Comparison of ENCODE assay signal across 13 cellular contexts in genomic region chr13:33637978-33638743, GRCh38.
DNase-seq lines count a peak whose midpoint lies in the region; ATAC-seq and TF ChIP-seq lines count a peak whose summit lies in the region.
"Had no signal": no experiment of that assay in that cellular context is flagged by ENCODE, and none has a peak within 500 bp of the region (broad histone marks: within the 10 kb centered on the region; RNA-seq: fewer than 3 reads in every experiment).

No MANE protein-coding gene starts in this region.

- H3K4me3 Mint-ChIP-seq in activated CD4-positive, alpha-beta T cell treated with anti-CD3 and anti-CD28 coated beads for 36 hours, result no peak overlapping the region
- no peak overlapping the region for H3K4me3 Mint-ChIP-seq in activated CD4-positive, alpha-beta T cell treated with anti-CD3 and anti-CD28 coated beads, Interleukin-2, amount 10 ng/mL, durations not matched to agents 7 days and 5 days
- H3K4me3 Mint-ChIP-seq: effector memory CD8-positive, alpha-beta T cell had no signal

- POLR2A ChIA-PET in activated CD4-positive, alpha-beta T cell treated with anti-CD3 and anti-CD28 coated beads for 36 hours (lab: Charles Lee), result no interaction called here
- POLR2A ChIA-PET in activated CD4-positive, alpha-beta T cell treated with anti-CD3 and anti-CD28 coated beads, Interleukin-2, amount 10 ng/mL, durations not matched to agents 7 days and 5 days (lab: Charles Lee), result no interaction called here

- H3K9me3 Mint-ChIP-seq in activated CD4-positive, alpha-beta T cell treated with anti-CD3 and anti-CD28 coated beads for 36 hours (ENCODE audit: low read depth), result no peaks in the 10 kb centered on the region
- peaks cover 3% of the 10 kb centered on the region for H3K9me3 Mint-ChIP-seq in activated CD4-positive, alpha-beta T cell treated with anti-CD3 and anti-CD28 coated beads, Interleukin-2, amount 10 ng/mL, durations not matched to agents 7 days and 5 days
- H3K9me3 Mint-ChIP-seq: effector memory CD8-positive, alpha-beta T cell had no signal

- intact Hi-C loops in activated CD4-positive, alpha-beta T cell treated with anti-CD3 and anti-CD28 coated beads for 36 hours (cut with DNase I, micrococcal nuclease), result loop anchor here (2.0 to 5.0 kb wide), 3 partner anchors 95 to 1323 kb away; partner anchors contain the start of genes BRCA2 (in 1 of the 2), NBEA (in 1 of the 2) and ZAR1L (in 1 of the 2)
- intact Hi-C loops in stomach (cut with DNase I; ENCODE audit: low total_unique reads), result no loop called here

- peak overlapping the region; percentile 64 for H3K27ac Mint-ChIP-seq in activated CD4-positive, alpha-beta T cell treated with anti-CD3 and anti-CD28 coated beads for 36 hours
- H3K27ac Mint-ChIP-seq in activated CD4-positive, alpha-beta T cell treated with anti-CD3 and anti-CD28 coated beads, Interleukin-2, amount 10 ng/mL, durations not matched to agents 7 days and 5 days, result no peak overlapping the region
- H3K27ac Mint-ChIP-seq: effector memory CD8-positive, alpha-beta T cell had no signal

- H3K4me1 ChIP-seq in RWPE2 (ENCODE audit: insufficient read depth, poor library complexity, severe bottlenecking) (peaks cover 55% of the 10 kb centered on the region), stomach (peaks cover 10 to 24% (median 14%) of the 10 kb centered on the region in 4 donors)

- CTCF ChIA-PET in activated CD4-positive, alpha-beta T cell treated with anti-CD3 and anti-CD28 coated beads for 36 hours (lab: Charles Lee), result interaction anchor here (1.3 to 1.7 kb wide), 2 partner anchors 10 to 40 kb away, joined by 5 read pairs; no protein-coding TSS in a partner anchor
- CTCF ChIA-PET in activated CD4-positive, alpha-beta T cell treated with anti-CD3 and anti-CD28 coated beads, Interleukin-2, amount 10 ng/mL, durations not matched to agents 7 days and 5 days (lab: Charles Lee), result interaction anchor here (1.6 kb wide), 1 partner anchor 19 kb away, joined by 3 read pairs; no protein-coding TSS in a partner anchor

- peak overlapping the region; percentile 92 for H3K27ac ChIP-seq in RWPE2 (ENCODE audit: poor library complexity, severe bottlenecking)
- peak overlapping the region in 4 of 5 donors; percentile 35 to 79 (median 62) for H3K27ac ChIP-seq in stomach
- H3K27ac ChIP-seq: 22Rv1 had no signal

- no peaks in the 10 kb centered on the region for H3K27me3 ChIP-seq in RWPE2 (ENCODE audit: insufficient read depth, poor library complexity, severe bottlenecking)
- H3K27me3 ChIP-seq in stomach, result no peaks in the 10 kb centered on the region

- peaks cover 3% of the 10 kb centered on the region for H3K27me3 Mint-ChIP-seq in activated CD4-positive, alpha-beta T cell treated with anti-CD3 and anti-CD28 coated beads for 36 hours
- H3K27me3 Mint-ChIP-seq in activated CD4-positive, alpha-beta T cell treated with anti-CD3 and anti-CD28 coated beads, Interleukin-2, amount 10 ng/mL, durations not matched to agents 7 days and 5 days, result peaks cover 1% of the 10 kb centered on the region
- H3K27me3 Mint-ChIP-seq: effector memory CD8-positive, alpha-beta T cell had no signal

- TF ChIP-seq EP300 in stomach (IDR thresholded peaks at IDR 0.05), result no peak

- no peak for TF ChIP-seq POLR2A in stomach (IDR thresholded peaks at IDR 0.05)

- H3K9me3 ChIP-seq in RWPE2 (ENCODE audit: severe bottlenecking) (no peaks in the 10 kb centered on the region), stomach (no peaks in the 10 kb centered on the region)

- 68 to 92% (median 86%) methylated on average over 3 of the region's 3 CpGs for WGBS in stomach, 5 donors

- no peaks in the 10 kb centered on the region for H3K36me3 Mint-ChIP-seq in activated CD4-positive, alpha-beta T cell treated with anti-CD3 and anti-CD28 coated beads for 36 hours (ENCODE audit: low read depth)
- H3K36me3 Mint-ChIP-seq in activated CD4-positive, alpha-beta T cell treated with anti-CD3 and anti-CD28 coated beads, Interleukin-2, amount 10 ng/mL, durations not matched to agents 7 days and 5 days (ENCODE audit: low read depth), result no peaks in the 10 kb centered on the region

- H3K4me3 ChIP-seq in RWPE2 (ENCODE audit: severe bottlenecking) (no peak overlapping the region), fibroblast of pulmonary artery (replicated peaks; ENCODE audit: low read depth, low read length) (no peak overlapping the region), stomach (no peak overlapping the region)

- H3K4me1 Mint-ChIP-seq in activated CD4-positive, alpha-beta T cell treated with anti-CD3 and anti-CD28 coated beads for 36 hours, result peaks cover 46% of the 10 kb centered on the region
- H3K4me1 Mint-ChIP-seq in activated CD4-positive, alpha-beta T cell treated with anti-CD3 and anti-CD28 coated beads, Interleukin-2, amount 10 ng/mL, durations not matched to agents 7 days and 5 days, result peaks cover 5% of the 10 kb centered on the region

- TF ChIP-seq CTCF in RWPE2 (IDR thresholded peaks at IDR 0.05; ENCODE audit: poor library complexity, severe bottlenecking) (no peak), fibroblast of pulmonary artery (IDR thresholded peaks at IDR 0.05; ENCODE audit: low read length, missing control alignments) (no peak), stomach (IDR thresholded peaks at IDR 0.05) (no peak)

- ATAC-seq in activated CD4-positive, alpha-beta T cell treated with anti-CD3 and anti-CD28 coated beads for 36 hours, result peak; percentile 19
- ATAC-seq in RWPE2 (ENCODE audit: low read depth) (peak; percentile 28; the same call in 2 of the 3 replicates), HG03280 (IDR thresholded peaks at IDR 0.05; ENCODE audit: unreplicated experiment) (no peak), GM21390 (IDR thresholded peaks at IDR 0.05; ENCODE audit: unreplicated experiment) (no peak)
- ATAC-seq: effector memory CD8-positive, alpha-beta T cell; Panc1 had no signal

- H3K36me3 ChIP-seq in RWPE2 (ENCODE audit: low read depth) (no peaks in the 10 kb centered on the region), stomach (no peaks in the 10 kb centered on the region)

- no peak for DNase-seq in activated CD4-positive, alpha-beta T cell treated with anti-CD3 and anti-CD28 coated beads for 36 hours
- DNase-seq in activated CD4-positive, alpha-beta T cell treated with anti-CD3 and anti-CD28 coated beads, Interleukin-2, amount 10 ng/mL, durations not matched to agents 7 days and 5 days, result no peak
- DNase-seq in RWPE2 (ENCODE audit: low spot score), result no peak
- peak; percentile 53 for DNase-seq in fibroblast of pulmonary artery (ENCODE audit: low read depth)
- no peak for DNase-seq in stomach
- no peak for DNase-seq in anterior cingulate cortex (lab: John Stamatoyannopoulos, UW)
- DNase-seq: amygdala; DMS153; effector memory CD8-positive, alpha-beta T cell had no signal

Comparison
In these comparisons a context has a peak if more than half of its experiments do, and no peak if none do; other contexts are left out.
1. ATAC-seq: peak in activated CD4-positive, alpha-beta T cell treated with anti-CD3 and anti-CD28 coated beads for 36 hours (single experiment) and RWPE2 (single experiment); none in HG03280 (single experiment) and GM21390 (single experiment).